In the genomic region with DNA sequence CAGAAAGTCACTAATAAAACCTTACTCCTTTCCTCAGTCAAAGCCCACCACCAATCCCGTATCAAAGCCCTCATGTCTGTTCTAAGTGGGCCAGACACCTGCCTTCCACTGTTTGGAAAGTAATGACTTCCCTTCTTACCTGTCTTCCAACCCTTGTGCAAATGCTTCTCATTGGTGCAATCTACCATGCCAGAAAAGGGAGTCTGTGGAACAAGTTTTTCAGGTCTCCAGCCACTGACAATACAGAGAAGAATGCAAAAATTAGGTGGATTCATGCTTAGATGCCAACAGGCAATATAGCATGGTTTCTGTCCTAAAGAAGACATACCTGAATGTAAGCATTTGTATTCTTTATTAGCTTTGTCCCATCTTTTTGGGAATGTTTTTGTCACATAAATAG, we compare ENCODE assay signal across 24 cellular contexts.
"Had no signal": no experiment of that assay in that cellular context is flagged by ENCODE, and none has a peak within 500 bp of the region (broad histone marks: within the 10 kb centered on the region; RNA-seq: fewer than 3 reads in every experiment).

No MANE protein-coding gene starts in this region.

- H3K27ac ChIP-seq: colonic mucosa, esophagus muscularis mucosa, foreskin keratinocyte, gastroesophageal sphincter, heart left ventricle, hepatocyte, neural progenitor cell, prostate gland, sigmoid colon, stomach, thyroid gland had no signal

- H3K9me3 ChIP-seq: colonic mucosa, esophagus muscularis mucosa, gastroesophageal sphincter, heart left ventricle, mucosa of descending colon, prostate gland, sigmoid colon, stomach, thyroid gland had no signal

- H3K4me1 ChIP-seq: colonic mucosa, esophagus muscularis mucosa, foreskin keratinocyte, gastroesophageal sphincter, heart left ventricle, neural progenitor cell, prostate gland, sigmoid colon, stomach, thyroid gland had no signal

- H3K4me3 ChIP-seq: colonic mucosa, esophagus muscularis mucosa, gastroesophageal sphincter, heart left ventricle, hepatocyte, lung, mucosa of descending colon, neural progenitor cell, prostate gland, sigmoid colon, stomach, thyroid gland had no signal

- H3K27me3 ChIP-seq: colonic mucosa, esophagus muscularis mucosa, foreskin keratinocyte, gastroesophageal sphincter, heart left ventricle, hepatocyte, neural progenitor cell, sigmoid colon, stomach, thyroid gland had no signal

- DNase-seq: colonic mucosa; effector CD8-positive, alpha-beta T cell; endodermal cell; heart left ventricle; kidney; mucosa of descending colon; naive thymus-derived CD4-positive, alpha-beta T cell; right cardiac atrium; sigmoid colon; stimulated activated CD4-positive, alpha-beta T cell treated with anti-CD3 and anti-CD28 coated beads, Interleukin-2, amount 100 ng/mL, for 24 hours; stimulated activated CD4-positive, alpha-beta T cell treated with anti-CD3 and anti-CD28 coated beads, Interleukin-4, amount 100 ng/mL, for 24 hours; stimulated activated naive CD4-positive, alpha-beta T cell treated with Interleukin-2 at 50 U/mL for 16 hours; stomach; thyroid gland had no signal

- FAIRE-seq: kidney, urothelium cell line had no signal

- H3K36me3 ChIP-seq: colonic mucosa, esophagus muscularis mucosa, gastroesophageal sphincter, heart left ventricle, neural progenitor cell, prostate gland, sigmoid colon, stomach, thyroid gland had no signal

- ATAC-seq: foreskin keratinocyte; gastroesophageal sphincter; heart left ventricle; left lobe of liver; mucosa of descending colon; naive thymus-derived CD4-positive, alpha-beta T cell; right cardiac atrium; stimulated activated effector memory CD8-positive, alpha-beta T cell treated with anti-CD3 and anti-CD28 coated beads, Interleukin-12 subunit alpha, Interleukin-12 subunit beta, amount 100 ng/mL, for 72 hours had no signal
